ENCODE assay signal across 8 cellular contexts in the genomic region with DNA sequence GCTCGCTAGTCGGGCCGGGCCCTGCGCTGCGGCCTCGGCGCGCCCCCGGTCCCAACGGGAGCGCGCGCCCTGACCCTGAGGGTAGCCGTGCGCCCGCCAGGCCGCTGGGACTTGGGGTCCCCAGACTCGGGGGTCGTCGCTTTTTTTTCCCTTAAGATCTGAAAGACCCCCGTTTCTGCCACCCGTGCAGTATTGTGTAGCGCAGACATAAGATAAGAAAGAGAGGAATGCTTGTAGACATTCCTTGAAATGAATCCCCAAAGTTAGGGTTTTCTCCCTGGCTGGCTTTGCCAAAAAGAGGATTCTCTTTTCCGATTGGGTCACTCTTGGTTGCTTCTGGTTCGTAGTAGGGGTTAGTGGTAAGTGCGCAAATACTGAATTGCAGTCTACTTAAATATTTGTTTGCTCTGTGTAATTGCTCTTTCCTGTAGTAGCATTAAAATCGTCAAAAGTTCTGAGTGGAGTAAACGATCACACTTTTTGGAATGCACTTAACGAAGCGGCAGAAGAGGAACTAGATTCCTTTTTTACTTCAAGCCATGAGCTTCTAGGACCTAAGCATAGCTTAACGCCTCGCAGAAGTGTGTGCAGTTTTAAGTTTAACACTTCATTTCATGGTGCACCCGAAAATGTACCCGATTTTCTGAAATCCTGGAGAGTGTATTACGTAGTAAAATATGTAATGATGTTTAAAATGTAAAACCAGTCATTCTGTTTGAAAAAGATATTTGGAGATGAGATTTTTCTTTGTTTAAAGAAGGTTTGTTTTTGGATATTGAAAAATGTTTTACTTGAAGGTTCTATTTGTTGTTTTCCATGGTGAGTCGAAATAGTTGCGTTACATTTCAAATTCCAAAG. TPM values are rescaled to one million over a fixed set of nuclear protein-coding genes. Genes with fewer than 3 reads are reported as not detected.
DNase-seq lines count a peak whose midpoint lies in the region; ATAC-seq, FAIRE-seq and TF ChIP-seq lines count a peak whose summit lies in the region.

No MANE protein-coding gene starts in this region.

- peaks cover 54% of the 10 kb centered on the region for H3K4me1 Mint-ChIP-seq in dendritic cell treated with granulocyte-macrophage colony-stimulating factor and Interleukin-4, amounts not matched to agents 40 ng/mL and 50 ng/mL, for 4 days (ENCODE audit: low read depth)

- H3K4me2 ChIP-seq in OCI-LY7 (ENCODE audit: low read length), result peak overlapping the region; percentile 95

- WGBS in heart left ventricle, 4 donors, result 2 to 3% (median 2%) methylated on average over 35 to 37 of the region's 37 CpGs

- peak overlapping the region; percentile 92 to 99 (median 97) for H3K27ac ChIP-seq in heart left ventricle
- H3K27ac ChIP-seq in OCI-LY7 (ENCODE audit: low read depth, low read length, poor library complexity, severe bottlenecking), result peak overlapping the region; percentile 69

- no peak for FAIRE-seq in frontal cortex (lab: Jason Lieb, UNC)

- peak overlapping the region; percentile 76 to 98 (median 87) for H3K4me3 ChIP-seq in heart left ventricle
- peak overlapping the region; percentile 83 for H3K4me3 ChIP-seq in OCI-LY7 (ENCODE audit: low read depth, low read length, poor library complexity, severe bottlenecking)
- H3K4me3 ChIP-seq in mononuclear cell (ENCODE audit: low read length), result peak overlapping the region; percentile 82

- BruUV-seq in OCI-LY7 (replicated peaks; lab: Mats Ljungman, UMichigan), result TSS peak; percentile 49

- H2AFZ ChIP-seq in OCI-LY7 (ENCODE audit: low read length), result no peak overlapping the region; the same call in 1 of the 2 replicates

- peak overlapping the region; percentile 82 for H3K27ac Mint-ChIP-seq in dendritic cell treated with granulocyte-macrophage colony-stimulating factor and Interleukin-4, amounts not matched to agents 40 ng/mL and 50 ng/mL, for 4 days

- peaks cover 38% of the 10 kb centered on the region for H4K20me1 ChIP-seq in OCI-LY7 (ENCODE audit: insufficient read depth, low read length)

- POLR2A ChIA-PET in OCI-LY7 (lab: Charles Lee), result interaction anchor here (1.3 to 2.3 kb wide), 3 partner anchors 9 to 12 kb away, joined by 4 to 14 read pairs (median 8); no protein-coding TSS in a partner anchor

- H3K36me3 ChIP-seq in heart left ventricle (no peaks in the 10 kb centered on the region), OCI-LY7 (ENCODE audit: insufficient read depth, low read length) (no peaks in the 10 kb centered on the region)

- intact Hi-C loops in heart left ventricle (cut with DNase I), result loop anchor here in 6 of 10 donors (2.0 to 10.0 kb wide), 11 partner anchors 75 to 392 kb away; a partner anchor contains a TSS
- intact Hi-C loops in cardiac septum (cut with DNase I), result loop anchor here (2.0 to 10.0 kb wide), 4 partner anchors 185 to 392 kb away; a partner anchor contains a TSS
- intact Hi-C loops in OCI-LY7 (cut with micrococcal nuclease; ENCODE audit: unreplicated experiment), result loop anchor here (2.0 kb wide), 4 partner anchors 15 to 263 kb away; a partner anchor contains a TSS
- intact Hi-C loops in dendritic cell treated with granulocyte-macrophage colony-stimulating factor and Interleukin-4, amounts not matched to agents 40 ng/mL and 50 ng/mL, for 4 days (cut with micrococcal nuclease), result loop anchor here (5.0 to 10.0 kb wide), 3 partner anchors 123 to 265 kb away; a partner anchor contains a TSS

- H3K27me3 ChIP-seq in heart left ventricle (no peaks in the 10 kb centered on the region), mononuclear cell (ENCODE audit: insufficient read depth, low read length) (no peaks in the 10 kb centered on the region)

- H3K9me3 ChIP-seq in heart left ventricle (no peaks in the 10 kb centered on the region), OCI-LY7 (ENCODE audit: low read length) (no peaks in the 10 kb centered on the region), mononuclear cell (ENCODE audit: low read depth, low read length) (no peaks in the 10 kb centered on the region)

- peaks cover 16% of the 10 kb centered on the region for H3K36me3 Mint-ChIP-seq in dendritic cell treated with granulocyte-macrophage colony-stimulating factor and Interleukin-4, amounts not matched to agents 40 ng/mL and 50 ng/mL, for 4 days (ENCODE audit: low read depth)

- H3K4me3 Mint-ChIP-seq in dendritic cell treated with granulocyte-macrophage colony-stimulating factor and Interleukin-4, amounts not matched to agents 40 ng/mL and 50 ng/mL, for 4 days, result peak overlapping the region; percentile 91

- CTCF ChIA-PET in OCI-LY7 (lab: Charles Lee; ENCODE audit: unreplicated experiment), result no interaction called here

- peaks cover 56% of the 10 kb centered on the region for H3K79me2 ChIP-seq in OCI-LY7 (ENCODE audit: insufficient read depth, low read depth, low read length)

- DNase-seq in heart left ventricle, result no peak
- DNase-seq in cardiac septum (ENCODE audit: low spot score), result no peak
- peak; percentile 42 for DNase-seq in OCI-LY7 (ENCODE audit: low spot score)
- no peak for DNase-seq in frontal cortex (ENCODE audit: low spot score in 2 of 2)
- no peak for DNase-seq in activated CD8-positive, alpha-beta memory T cell treated with anti-CD3 and anti-CD28 coated beads for 24 hours

- H3K9me3 Mint-ChIP-seq in dendritic cell treated with granulocyte-macrophage colony-stimulating factor and Interleukin-4, amounts not matched to agents 40 ng/mL and 50 ng/mL, for 4 days, result no peaks in the 10 kb centered on the region

- peaks cover 15 to 60% (median 49%) of the 10 kb centered on the region in 12 donors for H3K4me1 ChIP-seq in heart left ventricle
- H3K4me1 ChIP-seq in OCI-LY7 (ENCODE audit: insufficient read depth, low read length, poor library complexity, severe bottlenecking), result peaks cover 47% of the 10 kb centered on the region
- peaks cover 37% of the 10 kb centered on the region for H3K4me1 ChIP-seq in mononuclear cell (ENCODE audit: insufficient read depth, low read length)

- ATAC-seq in heart left ventricle, result peak in 1 of 4 donors; percentile 58
- peak; percentile 37 for ATAC-seq in HG02970 (IDR thresholded peaks at IDR 0.05; ENCODE audit: low FRiP score, unreplicated experiment)

- TF ChIP-seq CTCF in heart left ventricle (IDR thresholded peaks at IDR 0.05) (no peak), OCI-LY7 (conservative IDR thresholded peaks at IDR 0.05; ENCODE audit: low read length) (no peak)

- no peak for TF ChIP-seq POLR2A in heart left ventricle (IDR thresholded peaks at IDR 0.05)

- no peaks in the 10 kb centered on the region for H3K27me3 Mint-ChIP-seq in dendritic cell treated with granulocyte-macrophage colony-stimulating factor and Interleukin-4, amounts not matched to agents 40 ng/mL and 50 ng/mL, for 4 days

- H3K9me2 ChIP-seq in OCI-LY7 (ENCODE audit: insufficient read depth, low read length), result no peaks in the 10 kb centered on the region

RNA-seq across cellular contexts. Expression of a gene that starts 1.3 kb away (rescaled TPM):
- total RNA-seq in heart left ventricle (10 to 100 TPM; 39.8 to 58.3 (median 43.6) TPM), cardiac septum (42.3 TPM), OCI-LY7 (2022) (53.1 and 56.6 TPM in 2 replicates), mononuclear cell (35.1 TPM), frontal cortex (62.8 TPM)
- 10 to 100 TPM; 17.5 to 45.6 TPM for polyA plus RNA-seq in heart left ventricle
- 36.7 and 40.5 TPM in 2 replicates for total RNA-seq in OCI-LY7 (2014; rRNA removed; shearing (Covaris generic))
